In genomic region chr7:11573128-11573527, GRCh38 we compare ENCODE assay signal across 28 cellular contexts.
"Had no signal": no experiment of that assay in that cellular context is flagged by ENCODE, and none has a peak within 500 bp of the region (broad histone marks: within the 10 kb centered on the region; RNA-seq: fewer than 3 reads in every experiment).

No MANE protein-coding gene starts in this region.

- H3K9me3 ChIP-seq: SJCRH30 had no signal

- H3K9ac ChIP-seq: KMS-11 had no signal

- DNase-seq: Karpas-422, MM.1S, MV-4-11, NCI-H1092, NCI-H1105, NCI-H1417 treated with DMSO at 0.1 percent for 48 hours, NCI-H1436 treated with DMSO at 0.1 percent for 48 hours, NCI-H187 treated with DMSO at 0.1 percent for 48 hours, NCI-H2029, NCI-H2171 treated with DMSO at 0.1 percent for 48 hours, NCI-H2227 treated with DMSO at 0.1 percent for 48 hours, NCI-H345, NCI-H446, NCI-H510A treated with DMSO at 0.1 percent for 48 hours, NCI-H524 treated with DMSO at 0.1 percent for 48 hours, NCI-H526 treated with DMSO at 0.1 percent for 48 hours, NCI-H774, PC-9, SHP77, SIG-M5, SJCRH30 had no signal

- H3K4me2 ChIP-seq: KMS-11, PC-9 had no signal

- FAIRE-seq: RCC 7860 had no signal

- H3K4me3 ChIP-seq: PC-9, SJCRH30, SK-N-MC had no signal

- H2AFZ ChIP-seq: PC-9 had no signal

- H3K36me3 ChIP-seq: SJCRH30 had no signal

- H3K27me3 ChIP-seq: SJCRH30 had no signal

- ATAC-seq: Panc1, Right ventricle myocardium inferior, SK-N-SH treated with all-trans-retinoic acid at 6 μM for 48 hours had no signal

- H3K4me1 ChIP-seq: SJCRH30 had no signal

- H3K27ac ChIP-seq: KMS-11, PC-9, RWPE1, SJCRH30, SK-N-MC had no signal
